ENCODE assay signal across 8 cellular contexts in genomic region chr1:224168859-224169380, GRCh38. TPM values are rescaled to one million over a fixed set of nuclear protein-coding genes. Genes with fewer than 3 reads are reported as not detected.
A peak's percentile ranks its signal among the peaks of the same experiment; 100 is the strongest.
DNase-seq lines count a peak whose midpoint lies in the region; ATAC-seq and TF ChIP-seq lines count a peak whose summit lies in the region.

No MANE protein-coding gene starts in this region.

- TF ChIP-seq CTCF in fibroblast of pulmonary artery (IDR thresholded peaks at IDR 0.05; ENCODE audit: low read length, missing control alignments) (no peak), sigmoid colon (IDR thresholded peaks at IDR 0.05) (no peak)

- peak overlapping the region in 3 of 4 donors; percentile 0 to 51 (median 51) for H3K27ac ChIP-seq in sigmoid colon

- intact Hi-C loops in sigmoid colon (cut with DNase I), result no loop called here

- no peaks in the 10 kb centered on the region for H3K27me3 ChIP-seq in sigmoid colon

- H3K4me3 ChIP-seq in fibroblast of pulmonary artery (replicated peaks; ENCODE audit: low read depth, low read length), result peak overlapping the region; percentile 9
- no peak overlapping the region for H3K4me3 ChIP-seq in sigmoid colon

- no peak for TF ChIP-seq POLR2A in sigmoid colon (IDR thresholded peaks at IDR 0.05)

- H3K9me3 ChIP-seq in sigmoid colon, result no peaks in the 10 kb centered on the region

- DNase-seq in Ammon's horn (ENCODE audit: low spot score) (peak; percentile 58), SKM-1 treated with dmso at 0.1 percent for 144 hours (lab: John Stamatoyannopoulos, UW; ENCODE audit: unreplicated experiment) (peak; percentile 99), fibroblast of pulmonary artery (ENCODE audit: low read depth) (peak; percentile 89), sigmoid colon (peak; percentile 74), NCI-H1417 treated with DMSO at 0.1 percent for 48 hours (lab: John Stamatoyannopoulos, UW) (no peak), RKO (ENCODE audit: low spot score) (no peak)

- no peaks in the 10 kb centered on the region for H3K36me3 ChIP-seq in sigmoid colon

- peak; percentile 84 for ATAC-seq in GM19043 (IDR thresholded peaks at IDR 0.05; ENCODE audit: low read depth, unreplicated experiment)
- ATAC-seq in HG03097 (IDR thresholded peaks at IDR 0.05; ENCODE audit: low FRiP score, unreplicated experiment), result peak; percentile 88

- H3K4me1 ChIP-seq in sigmoid colon, result peaks cover 0 to 9% (median 5%) of the 10 kb centered on the region in 4 donors

- WGBS in sigmoid colon, 2 donors, result 27 to 35% methylated on average over 5 of the region's 5 CpGs

- no peak for TF ChIP-seq EP300 in sigmoid colon (IDR thresholded peaks at IDR 0.05)

RNA-seq across cellular contexts. Expression of gene DEGS1, which starts 14.1 kb away (rescaled TPM):
- 100 to 1,000 TPM in 2 of 4 donors, 10 to 100 TPM in 2; 84.6 to 111 (median 105) TPM for total RNA-seq in sigmoid colon
- polyA plus RNA-seq in sigmoid colon, result 10 to 100 TPM in 2 of 3 donors, 1 to 10 TPM in 1; 4.8 to 24.2 (median 12.3) TPM

RNA-seq across cellular contexts. Expression of gene FBXO28, which starts 55.0 kb away (rescaled TPM):
- 10 to 100 TPM; 21.9 to 32.7 (median 26.2) TPM for total RNA-seq in sigmoid colon
- polyA plus RNA-seq in sigmoid colon, result 10 to 100 TPM; 10.2 to 13.4 (median 12.2) TPM

Comparison
In these comparisons a context has a peak if more than half of its experiments do, and no peak if none do; other contexts are left out.
1. DNase-seq: peak in Ammon's horn (single experiment), SKM-1 treated with dmso at 0.1 percent for 144 hours (single experiment), fibroblast of pulmonary artery (single experiment) and sigmoid colon (single experiment); none in NCI-H1417 treated with DMSO at 0.1 percent for 48 hours (single experiment) and RKO (single experiment).